In genomic region chr6:142301421-142302391, GRCh38 we compare ENCODE assay signal across 8 cellular contexts. TPM values are rescaled to one million over a fixed set of nuclear protein-coding genes. Genes with fewer than 3 reads are reported as not detected.
DNase-seq lines count a peak whose midpoint lies in the region; ATAC-seq and TF ChIP-seq lines count a peak whose summit lies in the region.

Gene ADGRG6 (plus strand): TSS chr6:142302007. CDS start chr6:142302330, 323 bp downstream.

- ATAC-seq in HG03354 (IDR thresholded peaks at IDR 0.05; ENCODE audit: poor library complexity, severe bottlenecking, unreplicated experiment), result peak; percentile 88

- peak within 1 kb of the TSS; percentile 51 for H3K4me3 ChIP-seq in astrocyte of the spinal cord (ENCODE audit: low read depth, low read length)

- TF ChIP-seq CTCF in astrocyte of the spinal cord (IDR thresholded peaks at IDR 0.05; ENCODE audit: low read depth, low read length), result no peak

- in situ Hi-C loops in astrocyte of the spinal cord (cut with HindIII; ENCODE audit: low sequenced_read_pairs), result no loop called here

- DNase-seq in AG08395 (ENCODE audit: low spot score) (peak; percentile 19), GM19238 (ENCODE audit: insufficient read length, low spot score) (peak; percentile 10), SKM-1 treated with dmso at 0.1 percent for 144 hours (lab: John Stamatoyannopoulos, UW; ENCODE audit: unreplicated experiment) (peak; percentile 68), astrocyte of the spinal cord (ENCODE audit: low read depth, low spot score) (peak; percentile 31), iPS-NIHi11 (ENCODE audit: low spot score) (peak; percentile 72), H4 (ENCODE audit: low spot score) (no peak)
- DNase-seq in stimulated activated CD4-positive, alpha-beta T cell treated with anti-CD3 and anti-CD28 coated beads, Interleukin-12 subunit alpha, Interleukin-12 subunit beta, amount 100 ng/mL, for 24 hours (ENCODE audit: low read depth in 2 of 2), result peak; percentile 12 to 31

RNA-seq across cellular contexts. Expression of gene ADGRG6, which starts in this region (rescaled TPM):
- 0.49 and 0.68 TPM in 2 replicates for total RNA-seq in H4 (2014; rRNA removed; shearing (Covaris generic))
